9 cellular contexts compared by ENCODE assay signal in genomic region chr2:18560797-18561085, GRCh38. TPM values are rescaled to one million over a fixed set of nuclear protein-coding genes. Genes with fewer than 3 reads are reported as not detected.
DNase-seq lines count a peak whose midpoint lies in the region; ATAC-seq, FAIRE-seq and TF ChIP-seq lines count a peak whose summit lies in the region.
"Had no signal": no experiment of that assay in that cellular context is flagged by ENCODE, and none has a peak within 500 bp of the region (broad histone marks: within the 10 kb centered on the region; RNA-seq: fewer than 3 reads in every experiment).

No MANE protein-coding gene starts in this region.

- WGBS in A549 (ENCODE audit: missing lambda C conversion rate): 0% methylated on average over 3 of the region's 3 CpGs
- 0 to 3% methylated on average over 3 of the region's 3 CpGs for WGBS in thyroid gland, 2 donors

- TF ChIP-seq POLR2A in A549 (IDR thresholded peaks at IDR 0.05; ENCODE audit: low read length) (peak; percentile 61), thyroid gland (IDR thresholded peaks at IDR 0.05) (no peak)

- TF ChIP-seq EP300 in A549 (IDR thresholded peaks at IDR 0.05): no peak

- H3K9ac ChIP-seq in iPS-20b (ENCODE audit: low read depth, low read length): peak overlapping the region; percentile 69; the same call in 1 of the 2 replicates

- peaks cover 15% of the 10 kb centered on the region for H3K4me1 ChIP-seq in A549
- H3K4me1 ChIP-seq in iPS-20b (ENCODE audit: insufficient read depth, low read length): peaks cover 17% of the 10 kb centered on the region; the same call in 1 of the 2 replicates
- H3K4me1 ChIP-seq in thyroid gland: peaks cover 7 to 22% of the 10 kb centered on the region in 2 donors

- H3K27ac ChIP-seq in A549 (peak overlapping the region; percentile 92 to 96), iPS-20b (ENCODE audit: low read length) (peak overlapping the region; percentile 13), thyroid gland (peak overlapping the region; percentile 94 to 99 (median 94))

- H3K27me3 ChIP-seq in iPS-20b (ENCODE audit: insufficient read depth, low read length) (no peaks in the 10 kb centered on the region), thyroid gland (no peaks in the 10 kb centered on the region)

- H3K27ac Mint-ChIP-seq in activated B cell treated with CpG ODN at 0.5 μM for 24 hours: peak overlapping the region; percentile 83

- no peak for FAIRE-seq in A549 (lab: Jason Lieb, UNC)

- peaks cover 4% of the 10 kb centered on the region for H3K9me3 Mint-ChIP-seq in activated B cell treated with CpG ODN at 0.5 μM for 24 hours

- ATAC-seq in A549: no peak
- peak; percentile 0 for ATAC-seq in GM21360 (IDR thresholded peaks at IDR 0.05; ENCODE audit: unreplicated experiment)
- ATAC-seq in activated B cell treated with CpG ODN at 0.5 μM for 24 hours (ENCODE audit: low read depth): no peak
- ATAC-seq in HG03354 (IDR thresholded peaks at IDR 0.05; ENCODE audit: poor library complexity, severe bottlenecking, unreplicated experiment): no peak
- ATAC-seq in GM21576 (IDR thresholded peaks at IDR 0.05; ENCODE audit: unreplicated experiment): no peak
- no peak for ATAC-seq in esophagus mucosa

- H3K9me3 ChIP-seq in A549: no peaks in the 10 kb centered on the region
- H3K9me3 ChIP-seq in iPS-20b (ENCODE audit: insufficient read depth, low read depth, low read length): no peaks in the 10 kb centered on the region
- H3K9me3 ChIP-seq in thyroid gland: no peaks in the 10 kb centered on the region

- intact Hi-C loops in activated B cell treated with CpG ODN at 0.5 μM for 24 hours (cut with micrococcal nuclease): loop anchor here (1.0 to 5.0 kb wide), 6 partner anchors 788 to 1792 kb away; partner anchors contain the start of genes PUM2, TTC32 and WDR35
- intact Hi-C loops in thyroid gland (cut with DNase I): loop anchor here (5.0 kb wide), 1 partner anchor 792 kb away; no protein-coding TSS in a partner anchor

- H3K4me2 ChIP-seq in A549: peak overlapping the region; percentile 88

- H3K4me3 ChIP-seq in A549 (peak overlapping the region; percentile 86), iPS-20b (ENCODE audit: low read length) (peak overlapping the region; percentile 93), thyroid gland (replicated peaks in 1 of 3) (peak overlapping the region; percentile 38 to 95 (median 66))

- peaks cover 32% of the 10 kb centered on the region for H3K4me1 Mint-ChIP-seq in activated B cell treated with CpG ODN at 0.5 μM for 24 hours

- peaks cover under 1% of the 10 kb centered on the region; the same call in 1 of the 2 replicates for H3K36me3 ChIP-seq in iPS-20b (ENCODE audit: insufficient read depth, low read depth, low read length)
- no peaks in the 10 kb centered on the region for H3K36me3 ChIP-seq in thyroid gland

- no peaks in the 10 kb centered on the region for H3K27me3 Mint-ChIP-seq in activated B cell treated with CpG ODN at 0.5 μM for 24 hours

- peak overlapping the region; percentile 92 for H3K4me3 Mint-ChIP-seq in activated B cell treated with CpG ODN at 0.5 μM for 24 hours

- TF ChIP-seq CTCF in A549 (IDR thresholded peaks at IDR 0.05): no peak
- TF ChIP-seq CTCF in activated B cell treated with CpG ODN at 0.5 μM for 24 hours (IDR thresholded peaks at IDR 0.05): no peak
- TF ChIP-seq CTCF in thyroid gland (IDR thresholded peaks at IDR 0.05): no peak

- peaks cover 32% of the 10 kb centered on the region for H3K36me3 Mint-ChIP-seq in activated B cell treated with CpG ODN at 0.5 μM for 24 hours (ENCODE audit: low read depth)

- CTCF ChIA-PET in A549 (lab: Yijun Ruan, JAX): interaction anchor here (1.4 to 1.8 kb wide), 2 partner anchors 40 to 174 kb away, joined by 4 to 9 read pairs; no protein-coding TSS in a partner anchor
- CTCF ChIA-PET in activated B cell treated with CpG ODN at 0.5 μM for 24 hours (lab: Charles Lee): no interaction called here

- no peak for TF ChIP-seq RAD21 in A549 (conservative IDR thresholded peaks at IDR 0.05 in 1 of 2, IDR thresholded peaks at IDR 0.05 in 1 of 2)

- POLR2A ChIA-PET in A549 (lab: Yijun Ruan, JAX): interaction anchor here (1.0 to 1.2 kb wide), 4 partner anchors 8 to 1241 kb away, joined by 3 to 4 read pairs (median 4); no protein-coding TSS in a partner anchor
- POLR2A ChIA-PET in activated B cell treated with CpG ODN at 0.5 μM for 24 hours (lab: Charles Lee): interaction anchor here (0.7 to 3.4 kb wide), 6 partner anchors 8 to 1886 kb away, joined by 3 to 24 read pairs (median 4); partner anchors contain the start of genes LAPTM4A and RHOB

- no peak for DNase-seq in A549 (ENCODE audit: low read depth in 1 of 2, low spot score in 1 of 2)
- DNase-seq in activated B cell treated with CpG ODN at 0.5 μM for 24 hours: no peak
- no peak for DNase-seq in thyroid gland

TF ChIP-seq in A549, 52 proteins besides CTCF, POLR2A, EP300 and RAD21:
- TF ChIP-seq, protein P1, sequence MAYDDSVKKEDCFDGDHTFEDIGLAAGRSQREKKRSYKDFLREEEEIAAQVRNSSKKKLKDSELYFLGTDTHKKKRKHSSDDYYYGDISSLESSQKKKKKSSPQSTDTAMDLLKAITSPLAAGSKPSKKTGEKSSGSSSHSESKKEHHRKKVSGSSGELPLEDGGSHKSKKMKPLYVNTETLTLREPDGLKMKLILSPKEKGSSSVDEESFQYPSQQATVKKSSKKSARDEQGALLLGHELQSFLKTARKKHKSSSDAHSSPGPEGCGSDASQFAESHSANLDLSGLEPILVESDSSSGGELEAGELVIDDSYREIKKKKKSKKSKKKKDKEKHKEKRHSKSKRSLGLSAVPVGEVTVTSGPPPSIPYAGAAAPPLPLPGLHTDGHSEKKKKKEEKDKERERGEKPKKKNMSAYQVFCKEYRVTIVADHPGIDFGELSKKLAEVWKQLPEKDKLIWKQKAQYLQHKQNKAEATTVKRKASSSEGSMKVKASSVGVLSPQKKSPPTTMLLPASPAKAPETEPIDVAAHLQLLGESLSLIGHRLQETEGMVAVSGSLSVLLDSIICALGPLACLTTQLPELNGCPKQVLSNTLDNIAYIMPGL (CRISPR knock-in tag; IDR thresholded peaks at IDR 0.05; ENCODE audit: borderline replicate concordance): no peak
- no peak for TF ChIP-seq CBX2 (IDR thresholded peaks at IDR 0.05; ENCODE audit: borderline replicate concordance, low read depth)
- no peak for TF ChIP-seq SREBF2 (IDR thresholded peaks at IDR 0.05)
- TF ChIP-seq, protein P2, sequence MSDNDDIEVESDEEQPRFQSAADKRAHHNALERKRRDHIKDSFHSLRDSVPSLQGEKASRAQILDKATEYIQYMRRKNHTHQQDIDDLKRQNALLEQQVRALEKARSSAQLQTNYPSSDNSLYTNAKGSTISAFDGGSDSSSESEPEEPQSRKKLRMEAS (IDR thresholded peaks at IDR 0.05): no peak
- TF ChIP-seq, protein P3, sequence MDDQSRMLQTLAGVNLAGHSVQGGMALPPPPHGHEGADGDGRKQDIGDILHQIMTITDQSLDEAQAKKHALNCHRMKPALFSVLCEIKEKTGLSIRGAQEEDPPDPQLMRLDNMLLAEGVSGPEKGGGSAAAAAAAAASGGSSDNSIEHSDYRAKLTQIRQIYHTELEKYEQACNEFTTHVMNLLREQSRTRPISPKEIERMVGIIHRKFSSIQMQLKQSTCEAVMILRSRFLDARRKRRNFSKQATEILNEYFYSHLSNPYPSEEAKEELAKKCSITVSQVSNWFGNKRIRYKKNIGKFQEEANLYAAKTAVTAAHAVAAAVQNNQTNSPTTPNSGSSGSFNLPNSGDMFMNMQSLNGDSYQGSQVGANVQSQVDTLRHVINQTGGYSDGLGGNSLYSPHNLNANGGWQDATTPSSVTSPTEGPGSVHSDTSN (IDR thresholded peaks at IDR 0.05): no peak
- TF ChIP-seq EHMT2 (IDR thresholded peaks at IDR 0.05; ENCODE audit: low read depth): no peak
- no peak for TF ChIP-seq RCOR1 (IDR thresholded peaks at IDR 0.05; ENCODE audit: low read depth, low read length)
- no peak for TF ChIP-seq NPAS2 (CRISPR knock-in tag; IDR thresholded peaks at IDR 0.05; ENCODE audit: borderline replicate concordance)
- no peak for TF ChIP-seq NR3C1 (IDR thresholded peaks at IDR 0.05)
- TF ChIP-seq E2F6 (IDR thresholded peaks at IDR 0.05; ENCODE audit: borderline replicate concordance, low read depth): no peak

RNA-seq across cellular contexts. Expression of gene RDH14, which starts 0.3 kb away (rescaled TPM):
- polyA plus RNA-seq in A549 (2011; rRNA removed) (42.2 and 44.5 TPM in 2 replicates), A549 (2017; fragmentation: RNase III; extraction: RNeasy Plus Mini Kit Qiagen cat#74134 plus additional on column Dnase treatment) (32.2 to 37.0 TPM (median 36.2 TPM) in 3 replicates)
- 15.5 and 20.6 TPM in 2 replicates for polyA plus RNA-seq in A549 (2012; cell fraction: cytosol; rRNA removed)
- polyA plus RNA-seq in A549 (2012; cell fraction: nucleus; rRNA removed): 9.8 and 11.7 TPM in 2 replicates
- 12.1 and 14.5 TPM in 2 replicates for polyA minus RNA-seq in A549 (2011; rRNA and poly(A)+ RNA removed)
- total RNA-seq in activated B cell treated with CpG ODN at 0.5 μM for 24 hours (18.7 and 19.6 TPM in 2 replicates), thyroid gland (10 to 100 TPM; 34.3 to 58.3 (median 44.4) TPM), esophagus mucosa (11.2 TPM)

RNA-seq across cellular contexts. Expression of gene NT5C1B, which starts 28.6 kb away (rescaled TPM):
- polyA plus RNA-seq in A549 (2011; rRNA removed) (not detected in 2 replicates), A549 (2017; fragmentation: RNase III; extraction: RNeasy Plus Mini Kit Qiagen cat#74134 plus additional on column Dnase treatment) (not detected in 3 replicates)
- not detected in 2 replicates for polyA plus RNA-seq in A549 (2012; cell fraction: cytosol; rRNA removed)
- polyA plus RNA-seq in A549 (2012; cell fraction: nucleus; rRNA removed): not detected in 2 replicates
- polyA minus RNA-seq in A549 (2011; rRNA and poly(A)+ RNA removed): not detected in 2 replicates
- total RNA-seq in activated B cell treated with CpG ODN at 0.5 μM for 24 hours (not detected in 2 replicates), thyroid gland (under 1 TPM in 1 of 4 donors, not detected in 3; 0.13 TPM), esophagus mucosa (not detected)
- total RNA-seq: renal cortical epithelial cell had no signal

Comparison
In these comparisons a context has a peak if more than half of its experiments do, and no peak if none do; other contexts are left out.
1. H3K27ac ChIP-seq: peak in every context shown above with its lines; median percentile 94 in A549; 94 in thyroid gland; 13 in iPS-20b.